Comparison of ENCODE assay signal across 8 cellular contexts in the genomic region with DNA sequence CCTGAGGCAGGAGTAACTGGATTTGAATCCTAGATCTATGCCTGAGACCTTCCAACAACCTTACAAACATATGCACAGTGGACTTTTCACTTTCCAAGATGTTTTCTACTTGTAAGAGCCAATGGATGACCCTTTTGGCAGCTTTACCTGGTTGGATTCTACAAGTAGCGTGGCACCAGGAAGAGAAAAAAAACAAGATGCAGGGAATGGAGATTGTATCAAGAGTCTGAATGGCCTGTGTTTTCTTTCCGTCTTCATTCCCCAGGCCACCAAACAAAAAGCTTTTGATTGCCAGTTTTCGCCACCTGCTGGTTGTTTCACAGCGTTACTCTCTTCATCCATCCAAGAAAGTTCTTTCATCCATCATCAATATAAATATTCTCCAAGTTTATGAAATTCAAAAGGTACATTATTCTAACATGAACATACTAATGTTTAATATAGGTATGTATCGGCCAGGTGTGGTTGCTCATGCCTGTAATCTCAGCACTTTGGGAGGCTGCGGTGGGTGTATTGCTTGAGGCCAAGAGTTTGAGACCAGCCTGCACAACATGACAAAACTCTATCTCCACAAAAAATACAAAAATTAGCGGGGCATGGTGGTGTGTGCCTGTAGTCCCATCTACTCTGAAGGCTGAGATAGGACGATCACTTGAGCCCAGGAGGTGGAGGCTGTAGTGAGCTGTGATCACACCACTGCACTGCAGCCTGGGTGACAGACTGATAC. TPM values are rescaled to one million over a fixed set of nuclear protein-coding genes. Genes with fewer than 3 reads are reported as not detected.
DNase-seq lines count a peak whose midpoint lies in the region; ATAC-seq and TF ChIP-seq lines count a peak whose summit lies in the region.

No MANE protein-coding gene starts in this region.

- WGBS in gastroesophageal sphincter (ENCODE audit: low coverage in 1 of 2), 2 donors, result 15 to 28% methylated on average over 8 of the region's 8 CpGs

- DNase-seq in Daoy (ENCODE audit: low read depth) (peak; percentile 58), Kasumi-1 (lab: John Stamatoyannopoulos, UW) (peak; percentile 92 to 94), PC-9 (peak; percentile 23 to 52), osteocyte (ENCODE audit: extremely low spot score, unreplicated experiment) (no peak)
- peak; percentile 35 for DNase-seq in activated T-helper 9 cell treated with anti-CD3 and anti-CD28 coated beads, Interleukin-2, amount 50 U/mL, for 16 hours (ENCODE audit: low read depth)

- ATAC-seq in gastroesophageal sphincter (no peak), GM18519 (IDR thresholded peaks at IDR 0.05; ENCODE audit: low FRiP score, unreplicated experiment) (no peak), HG02642 (IDR thresholded peaks at IDR 0.05; ENCODE audit: poor library complexity, unreplicated experiment) (no peak)

- TF ChIP-seq POLR2A in gastroesophageal sphincter (IDR thresholded peaks at IDR 0.05), result no peak

- intact Hi-C loops in PC-9 (cut with micrococcal nuclease; ENCODE audit: unreplicated experiment), result loop anchor here (1.0 to 10.0 kb wide), 6 partner anchors 192 to 736 kb away; no protein-coding TSS in a partner anchor

- no peaks in the 10 kb centered on the region for H3K9me2 ChIP-seq in PC-9 (ENCODE audit: insufficient read depth)

- no peaks in the 10 kb centered on the region for H3K9me3 Mint-ChIP-seq in osteocyte (ENCODE audit: unreplicated experiment)

- TF ChIP-seq EP300 in gastroesophageal sphincter (IDR thresholded peaks at IDR 0.05), result no peak

- peaks cover 11% of the 10 kb centered on the region; the same call in 1 of the 2 replicates for H3K4me1 ChIP-seq in PC-9 (replicated peaks; ENCODE audit: insufficient read depth)
- peaks cover 0 to 28% (median 4%) of the 10 kb centered on the region in 3 donors for H3K4me1 ChIP-seq in gastroesophageal sphincter

- H2AFZ ChIP-seq in PC-9, result 0 out of 2 replicates have a peak overlapping the region, but pooled peaks have one; percentile 3

- BruUV-seq in PC-9 (replicated peaks; lab: Mats Ljungman, UMichigan), result no TSS peak

- H3K79me2 ChIP-seq in PC-9 (ENCODE audit: low read depth), result no peaks in the 10 kb centered on the region

- CTCF ChIA-PET in PC-9 (lab: Charles Lee), result interaction anchor here (0.7 to 1.2 kb wide), 6 partner anchors 116 to 1735 kb away, joined by 3 to 6 read pairs (median 4); no protein-coding TSS in a partner anchor

- H3K27ac Mint-ChIP-seq in osteocyte (ENCODE audit: unreplicated experiment), result no peak overlapping the region

- H4K20me1 ChIP-seq in PC-9 (ENCODE audit: insufficient read depth), result no peaks in the 10 kb centered on the region

- TF ChIP-seq CTCF in PC-9 (conservative IDR thresholded peaks at IDR 0.05), result peak; percentile 83
- peak; percentile 75 to 91 (median 83) for TF ChIP-seq CTCF in gastroesophageal sphincter (IDR thresholded peaks at IDR 0.05)
- TF ChIP-seq CTCF in osteocyte (IDR thresholded peaks at IDR 0.05), result peak; percentile 87

- H3K4me3 ChIP-seq in PC-9 (no peak overlapping the region), gastroesophageal sphincter (no peak overlapping the region)

- no peaks in the 10 kb centered on the region for H3K9me3 ChIP-seq in PC-9 (ENCODE audit: insufficient read depth, low read depth)
- H3K9me3 ChIP-seq in gastroesophageal sphincter, result no peaks in the 10 kb centered on the region

- H3K36me3 Mint-ChIP-seq in osteocyte (ENCODE audit: unreplicated experiment), result peaks cover 5% of the 10 kb centered on the region

- no peaks in the 10 kb centered on the region for H3K36me3 ChIP-seq in PC-9 (ENCODE audit: low read depth)
- H3K36me3 ChIP-seq in gastroesophageal sphincter, result no peaks in the 10 kb centered on the region

- H3K4me2 ChIP-seq in PC-9, result no peak overlapping the region

- H3K4me1 Mint-ChIP-seq in osteocyte (ENCODE audit: unreplicated experiment), result peaks cover 18% of the 10 kb centered on the region

- peaks cover 2% of the 10 kb centered on the region for H3K27me3 Mint-ChIP-seq in osteocyte (ENCODE audit: unreplicated experiment)

- POLR2A ChIA-PET in PC-9 (lab: Charles Lee; ENCODE audit: unreplicated experiment), result interaction anchor here (0.6 kb wide), 1 partner anchor 154 kb away, joined by 3 read pairs; a partner anchor contains a TSS

- peaks cover 11% of the 10 kb centered on the region; the same call in 1 of the 2 replicates for H3F3A ChIP-seq in PC-9 (ENCODE audit: insufficient read depth, low read depth)

- H3K27ac ChIP-seq in PC-9, result no peak overlapping the region
- peak overlapping the region; percentile 12 to 92 (median 60) for H3K27ac ChIP-seq in gastroesophageal sphincter

- H3K27me3 ChIP-seq in PC-9 (ENCODE audit: insufficient read depth, low read depth) (no peaks in the 10 kb centered on the region), gastroesophageal sphincter (no peaks in the 10 kb centered on the region)

- H3K4me3 Mint-ChIP-seq in osteocyte (ENCODE audit: unreplicated experiment), result no peak overlapping the region

RNA-seq across cellular contexts. Expression of a gene that starts 3.5 kb away (rescaled TPM):
- 2.2 and 2.7 TPM in 2 replicates for total RNA-seq in Daoy (2014; rRNA removed; shearing (Covaris generic))
- total RNA-seq in PC-9 (2021), result 2.0 TPM in 2 replicates
- 10 to 100 TPM; 31.2 to 41.7 (median 32.7) TPM for total RNA-seq in gastroesophageal sphincter
- total RNA-seq in osteocyte, result 2.5 and 3.2 TPM in 2 replicates

RNA-seq across cellular contexts. Expression of a gene that starts 43.9 kb away (rescaled TPM):
- total RNA-seq in Daoy (2014; rRNA removed; shearing (Covaris generic)), result 22.7 and 26.2 TPM in 2 replicates
- total RNA-seq in PC-9 (2021), result 33.8 and 41.7 TPM in 2 replicates
- total RNA-seq in gastroesophageal sphincter, result 10 to 100 TPM; 36.9 to 67.3 (median 51.2) TPM
- 87.7 and 90.5 TPM in 2 replicates for total RNA-seq in osteocyte
